19 cellular contexts compared by ENCODE assay signal in the genomic region with DNA sequence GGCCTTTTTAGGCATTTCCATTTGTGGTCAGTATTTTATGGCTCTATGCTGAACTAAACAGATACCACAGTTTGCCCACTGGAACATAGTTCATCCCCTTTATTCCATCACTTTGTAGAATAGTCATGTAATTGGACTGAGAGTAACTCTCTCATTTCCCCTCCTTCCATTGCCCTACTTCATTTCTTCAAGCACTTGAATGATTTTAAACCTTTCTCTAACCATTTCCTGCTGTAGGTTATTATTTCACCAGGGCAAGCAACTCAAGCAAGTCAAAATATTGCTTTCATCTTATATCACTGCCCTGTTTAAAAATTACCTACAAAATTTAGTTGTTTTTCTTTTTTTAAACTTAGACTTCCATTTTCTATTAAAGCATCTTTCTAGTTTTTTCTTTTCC.
DNase-seq lines count a peak whose midpoint lies in the region; ATAC-seq, FAIRE-seq and TF ChIP-seq lines count a peak whose summit lies in the region.
"Had no signal": no experiment of that assay in that cellular context is flagged by ENCODE, and none has a peak within 500 bp of the region (broad histone marks: within the 10 kb centered on the region; RNA-seq: fewer than 3 reads in every experiment).

No MANE protein-coding gene starts in this region.

- DNase-seq in K562 (ENCODE audit: extremely low read depth in 1 of 4, low spot score in 3 of 4), result no peak
- peak; percentile 10 for DNase-seq in kidney tubule cell (ENCODE audit: low spot score)
- DNase-seq in skeletal muscle cell (ENCODE audit: low read depth), result peak; percentile 41
- no peak for DNase-seq in pons (ENCODE audit: low spot score)
- no peak for DNase-seq in NCI-H146 treated with DMSO at 0.1 percent for 48 hours (lab: John Stamatoyannopoulos, UW; ENCODE audit: unreplicated experiment)
- DNase-seq: Calu3; CD4-positive, CD25-positive, alpha-beta regulatory T cell; MV-4-11; NCI-H1417; NCI-H1930; NCI-H2171; NCI-H446 treated with DMSO at 0.1 percent for 48 hours; NCI-H774; RPMI8226 had no signal

- in situ Hi-C loops in K562 (cut with MboI), result no loop called here

- POLR2A ChIA-PET in K562 (lab: Yijun Ruan, JAX), result interaction anchor here (0.6 to 0.7 kb wide), 2 partner anchors 505 to 803 kb away, joined by 3 read pairs; no protein-coding TSS in a partner anchor

- H3K79me2 ChIP-seq in K562 (ENCODE audit: control insufficient read depth, insufficient read depth, low read length), result no peaks in the 10 kb centered on the region

- H2AFZ ChIP-seq in K562 (ENCODE audit: low read depth, low read length), result peak overlapping the region; percentile 80

- H3K4me2 ChIP-seq in K562 (ENCODE audit: insufficient read depth, low read length), result no peak overlapping the region

- no peak overlapping the region for H3K9ac ChIP-seq in K562 (ENCODE audit: insufficient read depth in 1 of 2, low read depth in 2 of 2, low read length in 2 of 2)

- no peak overlapping the region for H3K4me3 ChIP-seq in K562
- no peak overlapping the region for H3K4me3 ChIP-seq in skeletal muscle cell (ENCODE audit: low read depth, low read length)
- H3K4me3 ChIP-seq: HAP-1, SJCRH30 had no signal

- H3K36me3 ChIP-seq in K562 (ENCODE audit: control insufficient read depth, insufficient read depth, low read length), result no peaks in the 10 kb centered on the region
- H3K36me3 ChIP-seq: HAP-1, SJCRH30 had no signal

- TF ChIP-seq EP300 in K562 (IDR thresholded peaks at IDR 0.05; ENCODE audit: low read length), result no peak

- no peak for FAIRE-seq in K562 (lab: Jason Lieb, UNC)
- FAIRE-seq: HTR-8/SVneo had no signal

- ATAC-seq in K562, result no peak
- ATAC-seq in GM18519 (IDR thresholded peaks at IDR 0.05; ENCODE audit: low FRiP score, unreplicated experiment), result no peak
- ATAC-seq in GM19395 (IDR thresholded peaks at IDR 0.05; ENCODE audit: unreplicated experiment), result no peak

- TF ChIP-seq POLR2A in K562 (conservative IDR thresholded peaks at IDR 0.05), result no peak

- no TSS peak for BruUV-seq in K562 (replicated peaks; lab: Mats Ljungman, UMichigan)

- TF ChIP-seq CTCF in K562 (IDR thresholded peaks at IDR 0.05 in 2 of 3, conservative IDR thresholded peaks at IDR 0.05 in 1 of 3; ENCODE audit: insufficient read depth in 2 of 3, low read depth in 1 of 3, low read length in 3 of 3), result no peak

- no peaks in the 10 kb centered on the region; the same call in 1 of the 2 replicates for H3K9me3 ChIP-seq in K562 (replicated peaks; ENCODE audit: control insufficient read depth, insufficient read depth, low read depth, low read length)
- H3K9me3 ChIP-seq: HAP-1, SJCRH30 had no signal

- no peak overlapping the region for H3K27ac ChIP-seq in K562 (ENCODE audit: extremely low read depth, low read depth, low read length)
- H3K27ac ChIP-seq: SJCRH30 had no signal

- CTCF ChIA-PET in K562 (lab: Yijun Ruan, JAX; ENCODE audit: low intra/inter-chr PET ratio), result no interaction called here

- no peaks in the 10 kb centered on the region; a peak in 2 of 5 replicates for H3K4me1 ChIP-seq in K562 (replicated peaks in 1 of 2; ENCODE audit: control insufficient read depth in 2 of 2, insufficient read depth in 2 of 2, low read length in 2 of 2)
- H3K4me1 ChIP-seq: HAP-1 had no signal

- no peak for TF ChIP-seq RAD21 in K562 (CRISPR knock-in tag; conservative IDR thresholded peaks at IDR 0.05 in 1 of 2, IDR thresholded peaks at IDR 0.05 in 1 of 2)

- intact Hi-C loops in K562 (cut with micrococcal nuclease), result no loop called here

- H3K9me1 ChIP-seq in K562 (ENCODE audit: control insufficient read depth, insufficient read depth, low read length), result no peaks in the 10 kb centered on the region

- no peaks in the 10 kb centered on the region for H3K27me3 ChIP-seq in K562 (ENCODE audit: control insufficient read depth in 2 of 2, insufficient read depth in 2 of 2, low read length in 2 of 2)
- H3K27me3 ChIP-seq: SJCRH30 had no signal

- no peaks in the 10 kb centered on the region for H4K20me1 ChIP-seq in K562 (replicated peaks; ENCODE audit: control insufficient read depth, insufficient read depth, low read length)

TF ChIP-seq in K562, 482 proteins besides CTCF, POLR2A, EP300 and RAD21 (continues in another document):
- no peak for TF ChIP-seq MYBL2 (IDR thresholded peaks at IDR 0.05; ENCODE audit: low read depth)
- no peak for TF ChIP-seq MYBL2 (CRISPR knock-in tag; IDR thresholded peaks at IDR 0.05; ENCODE audit: borderline replicate concordance)
- no peak for TF ChIP-seq KAT8 (IDR thresholded peaks at IDR 0.05; ENCODE audit: low read depth)
- no peak for TF ChIP-seq RBM25 (IDR thresholded peaks at IDR 0.05; ENCODE audit: low read depth, low read length, severe bottlenecking)
- TF ChIP-seq, protein P1, sequence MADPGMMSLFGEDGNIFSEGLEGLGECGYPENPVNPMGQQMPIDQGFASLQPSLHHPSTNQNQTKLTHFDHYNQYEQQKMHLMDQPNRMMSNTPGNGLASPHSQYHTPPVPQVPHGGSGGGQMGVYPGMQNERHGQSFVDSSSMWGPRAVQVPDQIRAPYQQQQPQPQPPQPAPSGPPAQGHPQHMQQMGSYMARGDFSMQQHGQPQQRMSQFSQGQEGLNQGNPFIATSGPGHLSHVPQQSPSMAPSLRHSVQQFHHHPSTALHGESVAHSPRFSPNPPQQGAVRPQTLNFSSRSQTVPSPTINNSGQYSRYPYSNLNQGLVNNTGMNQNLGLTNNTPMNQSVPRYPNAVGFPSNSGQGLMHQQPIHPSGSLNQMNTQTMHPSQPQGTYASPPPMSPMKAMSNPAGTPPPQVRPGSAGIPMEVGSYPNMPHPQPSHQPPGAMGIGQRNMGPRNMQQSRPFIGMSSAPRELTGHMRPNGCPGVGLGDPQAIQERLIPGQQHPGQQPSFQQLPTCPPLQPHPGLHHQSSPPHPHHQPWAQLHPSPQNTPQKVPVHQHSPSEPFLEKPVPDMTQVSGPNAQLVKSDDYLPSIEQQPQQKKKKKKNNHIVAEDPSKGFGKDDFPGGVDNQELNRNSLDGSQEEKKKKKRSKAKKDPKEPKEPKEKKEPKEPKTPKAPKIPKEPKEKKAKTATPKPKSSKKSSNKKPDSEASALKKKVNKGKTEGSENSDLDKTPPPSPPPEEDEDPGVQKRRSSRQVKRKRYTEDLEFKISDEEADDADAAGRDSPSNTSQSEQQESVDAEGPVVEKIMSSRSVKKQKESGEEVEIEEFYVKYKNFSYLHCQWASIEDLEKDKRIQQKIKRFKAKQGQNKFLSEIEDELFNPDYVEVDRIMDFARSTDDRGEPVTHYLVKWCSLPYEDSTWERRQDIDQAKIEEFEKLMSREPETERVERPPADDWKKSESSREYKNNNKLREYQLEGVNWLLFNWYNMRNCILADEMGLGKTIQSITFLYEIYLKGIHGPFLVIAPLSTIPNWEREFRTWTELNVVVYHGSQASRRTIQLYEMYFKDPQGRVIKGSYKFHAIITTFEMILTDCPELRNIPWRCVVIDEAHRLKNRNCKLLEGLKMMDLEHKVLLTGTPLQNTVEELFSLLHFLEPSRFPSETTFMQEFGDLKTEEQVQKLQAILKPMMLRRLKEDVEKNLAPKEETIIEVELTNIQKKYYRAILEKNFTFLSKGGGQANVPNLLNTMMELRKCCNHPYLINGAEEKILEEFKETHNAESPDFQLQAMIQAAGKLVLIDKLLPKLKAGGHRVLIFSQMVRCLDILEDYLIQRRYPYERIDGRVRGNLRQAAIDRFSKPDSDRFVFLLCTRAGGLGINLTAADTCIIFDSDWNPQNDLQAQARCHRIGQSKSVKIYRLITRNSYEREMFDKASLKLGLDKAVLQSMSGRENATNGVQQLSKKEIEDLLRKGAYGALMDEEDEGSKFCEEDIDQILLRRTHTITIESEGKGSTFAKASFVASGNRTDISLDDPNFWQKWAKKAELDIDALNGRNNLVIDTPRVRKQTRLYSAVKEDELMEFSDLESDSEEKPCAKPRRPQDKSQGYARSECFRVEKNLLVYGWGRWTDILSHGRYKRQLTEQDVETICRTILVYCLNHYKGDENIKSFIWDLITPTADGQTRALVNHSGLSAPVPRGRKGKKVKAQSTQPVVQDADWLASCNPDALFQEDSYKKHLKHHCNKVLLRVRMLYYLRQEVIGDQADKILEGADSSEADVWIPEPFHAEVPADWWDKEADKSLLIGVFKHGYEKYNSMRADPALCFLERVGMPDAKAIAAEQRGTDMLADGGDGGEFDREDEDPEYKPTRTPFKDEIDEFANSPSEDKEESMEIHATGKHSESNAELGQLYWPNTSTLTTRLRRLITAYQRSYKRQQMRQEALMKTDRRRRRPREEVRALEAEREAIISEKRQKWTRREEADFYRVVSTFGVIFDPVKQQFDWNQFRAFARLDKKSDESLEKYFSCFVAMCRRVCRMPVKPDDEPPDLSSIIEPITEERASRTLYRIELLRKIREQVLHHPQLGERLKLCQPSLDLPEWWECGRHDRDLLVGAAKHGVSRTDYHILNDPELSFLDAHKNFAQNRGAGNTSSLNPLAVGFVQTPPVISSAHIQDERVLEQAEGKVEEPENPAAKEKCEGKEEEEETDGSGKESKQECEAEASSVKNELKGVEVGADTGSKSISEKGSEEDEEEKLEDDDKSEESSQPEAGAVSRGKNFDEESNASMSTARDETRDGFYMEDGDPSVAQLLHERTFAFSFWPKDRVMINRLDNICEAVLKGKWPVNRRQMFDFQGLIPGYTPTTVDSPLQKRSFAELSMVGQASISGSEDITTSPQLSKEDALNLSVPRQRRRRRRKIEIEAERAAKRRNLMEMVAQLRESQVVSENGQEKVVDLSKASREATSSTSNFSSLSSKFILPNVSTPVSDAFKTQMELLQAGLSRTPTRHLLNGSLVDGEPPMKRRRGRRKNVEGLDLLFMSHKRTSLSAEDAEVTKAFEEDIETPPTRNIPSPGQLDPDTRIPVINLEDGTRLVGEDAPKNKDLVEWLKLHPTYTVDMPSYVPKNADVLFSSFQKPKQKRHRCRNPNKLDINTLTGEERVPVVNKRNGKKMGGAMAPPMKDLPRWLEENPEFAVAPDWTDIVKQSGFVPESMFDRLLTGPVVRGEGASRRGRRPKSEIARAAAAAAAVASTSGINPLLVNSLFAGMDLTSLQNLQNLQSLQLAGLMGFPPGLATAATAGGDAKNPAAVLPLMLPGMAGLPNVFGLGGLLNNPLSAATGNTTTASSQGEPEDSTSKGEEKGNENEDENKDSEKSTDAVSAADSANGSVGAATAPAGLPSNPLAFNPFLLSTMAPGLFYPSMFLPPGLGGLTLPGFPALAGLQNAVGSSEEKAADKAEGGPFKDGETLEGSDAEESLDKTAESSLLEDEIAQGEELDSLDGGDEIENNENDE (IDR thresholded peaks at IDR 0.05; ENCODE audit: low read depth, low read length), result no peak
- TF ChIP-seq SETDB1 (IDR thresholded peaks at IDR 0.05; ENCODE audit: low read length), result no peak
- TF ChIP-seq THRAP3 (IDR thresholded peaks at IDR 0.05; ENCODE audit: borderline replicate concordance), result no peak

Comparison
In these comparisons a context has a peak if more than half of its experiments do, and no peak if none do; other contexts are left out.
1. DNase-seq: peak in kidney tubule cell (single experiment) and skeletal muscle cell (single experiment); none in K562 (0 of 4), pons (single experiment) and NCI-H146 treated with DMSO at 0.1 percent for 48 hours (single experiment).